In genomic region chr9:4620881-4621555, GRCh38 we compare ENCODE assay signal across 20 cellular contexts. TPM values are rescaled to one million over a fixed set of nuclear protein-coding genes. Genes with fewer than 3 reads are reported as not detected.
A peak's percentile ranks its signal among the peaks of the same experiment; 100 is the strongest.
DNase-seq lines count a peak whose midpoint lies in the region; ATAC-seq and TF ChIP-seq lines count a peak whose summit lies in the region.
"Had no signal": no experiment of that assay in that cellular context is flagged by ENCODE, and none has a peak within 500 bp of the region (broad histone marks: within the 10 kb centered on the region; RNA-seq: fewer than 3 reads in every experiment).

No MANE protein-coding gene starts in this region.

- peaks cover 13% of the 10 kb centered on the region for H3K4me1 Mint-ChIP-seq in activated naive CD4-positive, alpha-beta T cell treated with anti-CD3 and anti-CD28 coated beads for 36 hours (ENCODE audit: low read depth)

- POLR2A ChIA-PET in PC-9 (lab: Charles Lee; ENCODE audit: unreplicated experiment), result no interaction called here

- H3K4me2 ChIP-seq in PC-9, result peak overlapping the region; percentile 29

- no peaks in the 10 kb centered on the region for H3K36me3 Mint-ChIP-seq in activated naive CD4-positive, alpha-beta T cell treated with anti-CD3 and anti-CD28 coated beads, Interleukin-2, amount 50 U/mL, for 72 hours
- no peaks in the 10 kb centered on the region for H3K36me3 Mint-ChIP-seq in activated naive CD4-positive, alpha-beta T cell treated with anti-CD3 and anti-CD28 coated beads for 36 hours (ENCODE audit: low read depth)
- H3K36me3 Mint-ChIP-seq: CD4-positive, alpha-beta memory T cell had no signal

- no peaks in the 10 kb centered on the region for H3K9me3 Mint-ChIP-seq in activated naive CD4-positive, alpha-beta T cell treated with anti-CD3 and anti-CD28 coated beads, Interleukin-2, amount 50 U/mL, for 72 hours
- no peaks in the 10 kb centered on the region for H3K9me3 Mint-ChIP-seq in activated naive CD4-positive, alpha-beta T cell treated with anti-CD3 and anti-CD28 coated beads for 36 hours
- H3K9me3 Mint-ChIP-seq: CD4-positive, alpha-beta memory T cell had no signal

- TF ChIP-seq CTCF in PC-9 (conservative IDR thresholded peaks at IDR 0.05) (no peak), fibroblast of mammary gland (conservative IDR thresholded peaks at IDR 0.05; ENCODE audit: control insufficient read depth, insufficient read depth, low read depth, low read length) (no peak), lower leg skin (IDR thresholded peaks at IDR 0.05) (no peak)

- H2AFZ ChIP-seq in PC-9, result no peak overlapping the region

- H3K9me2 ChIP-seq in PC-9 (ENCODE audit: insufficient read depth), result no peaks in the 10 kb centered on the region

- peaks cover 19% of the 10 kb centered on the region for H3K4me1 ChIP-seq in PC-9 (replicated peaks; ENCODE audit: insufficient read depth)
- H3K4me1 ChIP-seq: breast epithelium had no signal

- CTCF ChIA-PET in activated naive CD4-positive, alpha-beta T cell treated with anti-CD3 and anti-CD28 coated beads for 36 hours (lab: Charles Lee), result interaction anchor here (1.3 to 1.6 kb wide), 2 partner anchors 16 to 41 kb away, joined by 3 to 4 read pairs; partner anchors contain the start of gene PLPP6
- CTCF ChIA-PET in PC-9 (lab: Charles Lee), result no interaction called here

- H3K27ac Mint-ChIP-seq in activated naive CD4-positive, alpha-beta T cell treated with anti-CD3 and anti-CD28 coated beads, Interleukin-2, amount 50 U/mL, for 72 hours, result no peak overlapping the region
- no peak overlapping the region for H3K27ac Mint-ChIP-seq in activated naive CD4-positive, alpha-beta T cell treated with anti-CD3 and anti-CD28 coated beads for 36 hours

- H3K36me3 ChIP-seq in PC-9 (ENCODE audit: low read depth), result no peaks in the 10 kb centered on the region
- H3K36me3 ChIP-seq: breast epithelium had no signal

- no peak overlapping the region for H3K4me3 Mint-ChIP-seq in activated naive CD4-positive, alpha-beta T cell treated with anti-CD3 and anti-CD28 coated beads for 36 hours

- no peaks in the 10 kb centered on the region for H4K20me1 ChIP-seq in PC-9 (ENCODE audit: insufficient read depth)

- 68 to 75% methylated on average over 2 of the region's 2 CpGs for WGBS in lower leg skin, 2 donors

- DNase-seq in activated naive CD4-positive, alpha-beta T cell treated with anti-CD3 and anti-CD28 coated beads, Interleukin-2, amount 50 U/mL, for 72 hours (ENCODE audit: low spot score in 2 of 2), result no peak
- no peak for DNase-seq in activated naive CD4-positive, alpha-beta T cell treated with anti-CD3 and anti-CD28 coated beads for 36 hours
- no peak for DNase-seq in PC-9
- DNase-seq in fibroblast of mammary gland (ENCODE audit: low read depth), result peak; percentile 16
- no peak for DNase-seq in stimulated activated naive CD8-positive, alpha-beta T cell treated with anti-CD3 and anti-CD28 coated beads, Interleukin-15, Interleukin-2, amounts not matched to agents 100 U/mL and 50 U/mL, for 24 hours
- no peak for DNase-seq in lower leg skin (ENCODE audit: low spot score in 2 of 2)
- no peak for DNase-seq in NCI-H1092 treated with DMSO at 0.1 percent for 48 hours (lab: John Stamatoyannopoulos, UW)
- no peak for DNase-seq in MV-4-11 (lab: John Stamatoyannopoulos, UW)
- DNase-seq: activated CD4-positive, CD25-positive, alpha-beta regulatory T cell; activated naive CD4-positive, alpha-beta T cell treated with Interleukin-2 at 50 U/mL for 16 hours; DMS79 treated with DMSO at 0.1 percent for 48 hours; hippocampal formation; left colon; mucosa of descending colon; NCI-H1930; stimulated activated CD4-positive, alpha-beta T cell treated with anti-CD3 and anti-CD28 coated beads, Interleukin-15, amount 100 ng/mL, for 24 hours had no signal

- ATAC-seq in activated naive CD4-positive, alpha-beta T cell treated with anti-CD3 and anti-CD28 coated beads, Interleukin-2, amount 50 U/mL, for 72 hours, result peak; percentile 60 to 89
- peak; percentile 83 for ATAC-seq in stimulated activated naive CD8-positive, alpha-beta T cell treated with anti-CD3 and anti-CD28 coated beads, Interleukin-15, Interleukin-2, amounts not matched to agents 100 U/mL and 50 U/mL, for 24 hours
- ATAC-seq: left colon, mucosa of descending colon, Right ventricle myocardium inferior had no signal

- no TSS peak for BruUV-seq in PC-9 (replicated peaks; lab: Mats Ljungman, UMichigan)

- H3F3A ChIP-seq in PC-9 (ENCODE audit: insufficient read depth, low read depth), result peaks cover 6% of the 10 kb centered on the region

- H3K4me3 ChIP-seq in PC-9, result no peak overlapping the region
- no peak overlapping the region for H3K4me3 ChIP-seq in fibroblast of mammary gland (ENCODE audit: control insufficient read depth, low read depth, low read length)
- no peak overlapping the region for H3K4me3 ChIP-seq in lower leg skin (ENCODE audit: low read depth, poor library complexity, severe bottlenecking)
- H3K4me3 ChIP-seq: breast epithelium, mucosa of descending colon had no signal

- TF ChIP-seq POLR2A in lower leg skin (IDR thresholded peaks at IDR 0.05), result no peak

- no peaks in the 10 kb centered on the region for H3K27me3 Mint-ChIP-seq in activated naive CD4-positive, alpha-beta T cell treated with anti-CD3 and anti-CD28 coated beads for 36 hours (ENCODE audit: low read depth)
- H3K27me3 Mint-ChIP-seq: CD4-positive, alpha-beta memory T cell had no signal

- H3K27me3 ChIP-seq in PC-9 (ENCODE audit: insufficient read depth, low read depth), result no peaks in the 10 kb centered on the region
- H3K27me3 ChIP-seq: breast epithelium had no signal

- intact Hi-C loops in activated naive CD4-positive, alpha-beta T cell treated with anti-CD3 and anti-CD28 coated beads for 36 hours (cut with micrococcal nuclease), result no loop called here
- intact Hi-C loops in PC-9 (cut with micrococcal nuclease; ENCODE audit: unreplicated experiment), result no loop called here
- intact Hi-C loops in lower leg skin (cut with DNase I; ENCODE audit: low total_unique reads), result no loop called here

- no peak overlapping the region for H3K27ac ChIP-seq in PC-9
- H3K27ac ChIP-seq: breast epithelium had no signal

- no peaks in the 10 kb centered on the region for H3K79me2 ChIP-seq in PC-9 (ENCODE audit: low read depth)

- no peaks in the 10 kb centered on the region for H3K9me3 ChIP-seq in PC-9 (ENCODE audit: insufficient read depth, low read depth)
- H3K9me3 ChIP-seq: breast epithelium, mucosa of descending colon had no signal

RNA-seq across cellular contexts. Expression of gene PLPP6, which starts 41.1 kb away (rescaled TPM):
- 1 to 10 TPM; 2.0 to 3.6 TPM for total RNA-seq in activated naive CD4-positive, alpha-beta T cell treated with anti-CD3 and anti-CD28 coated beads, Interleukin-2, amount 50 U/mL, for 72 hours
- 1 to 10 TPM; 4.6 to 5.3 TPM for total RNA-seq in activated naive CD4-positive, alpha-beta T cell treated with anti-CD3 and anti-CD28 coated beads for 36 hours
- total RNA-seq in PC-9 (2021), result 4.9 and 5.9 TPM in 2 replicates
- 10 to 100 TPM; 13.6 to 20.7 (median 17.7) TPM for total RNA-seq in lower leg skin

RNA-seq across cellular contexts. Expression of gene SPATA6L, which starts 45.3 kb away (rescaled TPM):
- 1 to 10 TPM in 1 of 2 donors, under 1 TPM in 1; 0.99 to 2.1 TPM for total RNA-seq in activated naive CD4-positive, alpha-beta T cell treated with anti-CD3 and anti-CD28 coated beads, Interleukin-2, amount 50 U/mL, for 72 hours
- 1 to 10 TPM in 1 of 2 experiments, under 1 TPM in 1; 0.91 to 1.4 TPM for total RNA-seq in activated naive CD4-positive, alpha-beta T cell treated with anti-CD3 and anti-CD28 coated beads for 36 hours
- 5.9 and 7.1 TPM in 2 replicates for total RNA-seq in PC-9 (2021)
- 1 to 10 TPM; 1.3 to 3.5 (median 2.3) TPM for total RNA-seq in lower leg skin
- total RNA-seq: NCI-H460 had no signal

RNA-seq across cellular contexts. Expression of gene CDC37L1, which starts 58.4 kb away (rescaled TPM):
- total RNA-seq in activated naive CD4-positive, alpha-beta T cell treated with anti-CD3 and anti-CD28 coated beads, Interleukin-2, amount 50 U/mL, for 72 hours, result 10 to 100 TPM in 1 of 2 donors, 1 to 10 TPM in 1; 9.1 to 18.3 TPM
- 10 to 100 TPM; 13.7 to 14.5 TPM for total RNA-seq in activated naive CD4-positive, alpha-beta T cell treated with anti-CD3 and anti-CD28 coated beads for 36 hours
- total RNA-seq in PC-9 (2021) (6.7 and 7.7 TPM in 2 replicates), lower leg skin (10 to 100 TPM; 15.5 to 32.5 (median 25.8) TPM)
